Comparison of ENCODE assay signal across 15 cellular contexts in the genomic region with DNA sequence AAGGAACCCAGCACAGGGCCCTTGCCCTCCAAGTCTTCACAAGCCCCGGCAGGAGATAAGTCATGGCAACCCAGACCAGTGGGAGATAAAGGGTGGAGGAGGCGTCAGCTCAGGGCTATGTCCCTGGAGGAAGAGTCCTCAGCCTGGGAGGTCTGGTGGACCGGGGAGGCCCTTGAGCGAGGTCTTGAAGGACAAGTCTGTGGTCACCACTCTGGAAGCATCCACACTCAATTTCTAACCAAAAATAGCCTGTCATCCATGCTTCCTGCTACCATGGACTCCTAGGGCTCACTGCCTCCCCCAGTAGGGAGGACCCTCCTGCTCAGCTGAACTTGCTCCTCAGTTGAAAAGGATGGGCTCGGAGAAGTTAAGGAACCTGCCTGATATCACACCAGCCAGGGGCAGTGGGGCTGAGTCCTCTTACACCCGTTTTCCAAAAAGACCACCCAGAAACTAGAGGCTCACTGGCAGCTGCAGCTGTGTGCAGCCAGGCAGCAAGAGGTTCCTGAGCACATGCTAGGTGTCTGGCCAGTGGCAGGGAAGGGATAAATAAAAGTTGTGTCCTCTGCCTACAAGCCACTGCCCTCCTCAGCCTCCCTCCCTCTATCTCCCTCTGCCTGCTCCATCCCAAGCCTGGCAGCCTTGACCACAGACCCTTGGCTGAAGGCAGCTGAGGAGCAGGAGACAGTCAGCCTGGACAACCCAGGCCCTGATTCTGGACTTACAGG. TPM values are rescaled to one million over a fixed set of nuclear protein-coding genes. Genes with fewer than 3 reads are reported as not detected.
DNase-seq lines count a peak whose midpoint lies in the region; FAIRE-seq and TF ChIP-seq lines count a peak whose summit lies in the region.
"Had no signal": no experiment of that assay in that cellular context is flagged by ENCODE, and none has a peak within 500 bp of the region (broad histone marks: within the 10 kb centered on the region; RNA-seq: fewer than 3 reads in every experiment).

No MANE protein-coding gene starts in this region.

- no peaks in the 10 kb centered on the region for H3K79me1 ChIP-seq in H1 (ENCODE audit: low read depth, low read length)

- H3K23me2 ChIP-seq in H1 (ENCODE audit: low read depth, low read length): peaks cover 7% of the 10 kb centered on the region; the same call in 1 of the 2 replicates

- H3K27ac ChIP-seq in left ventricle myocardium inferior (replicated peaks): peak overlapping the region; percentile 94
- no peak overlapping the region for H3K27ac ChIP-seq in H1 (ENCODE audit: low read depth, low read length)
- no peak overlapping the region for H3K27ac ChIP-seq in GM23248
- H3K27ac ChIP-seq in caudate nucleus (ENCODE audit: low read depth, low read length): no peak overlapping the region
- H3K27ac ChIP-seq: KMS-11 had no signal

- no peak overlapping the region for H4K91ac ChIP-seq in H1 (replicated peaks; ENCODE audit: insufficient read length, low read length)

- H4K5ac ChIP-seq in H1 (ENCODE audit: insufficient read length, low read depth, low read length): no peak overlapping the region

- H3K9me3 ChIP-seq in left ventricle myocardium inferior (replicated peaks) (no peaks in the 10 kb centered on the region), H1 (ENCODE audit: insufficient read depth in 2 of 2, low read depth in 1 of 2, low read length in 1 of 2) (no peaks in the 10 kb centered on the region), GM23248 (ENCODE audit: low read depth) (no peaks in the 10 kb centered on the region)
- H3K9me3 ChIP-seq: adrenal gland had no signal

- TF ChIP-seq POLR2A in H1 (IDR thresholded peaks at IDR 0.05; ENCODE audit: control extremely low read depth in 1 of 2, low read depth in 2 of 2, low read length in 2 of 2): no peak

- peak overlapping the region; percentile 81 to 98 (median 92) for H3K27ac Mint-ChIP-seq in nephron
- H3K27ac Mint-ChIP-seq in type B pancreatic cell: no peak overlapping the region
- no peak overlapping the region for H3K27ac Mint-ChIP-seq in activated CD4-positive, alpha-beta T cell treated with anti-CD3 and anti-CD28 coated beads, Interleukin-2, amount 10 ng/mL, durations not matched to agents 7 days and 5 days

- no peak overlapping the region for H3K9ac ChIP-seq in H1 (replicated peaks in 1 of 4; ENCODE audit: extremely low read depth in 1 of 4, low read depth in 3 of 4, low read length in 3 of 4)
- no peak overlapping the region for H3K9ac ChIP-seq in GM23248
- H3K9ac ChIP-seq: KMS-11 had no signal

- H2BK5ac ChIP-seq in H1 (ENCODE audit: low read depth, low read length): no peak overlapping the region

- H3K27me3 ChIP-seq in left ventricle myocardium inferior (ENCODE audit: low read depth) (peaks cover 10% of the 10 kb centered on the region), H1 (replicated peaks in 1 of 4; ENCODE audit: control insufficient read depth in 3 of 4, extremely low read depth in 1 of 4, insufficient read depth in 3 of 4, low read length in 3 of 4) (peaks cover 0 to 28% (median 19%) of the 10 kb centered on the region in 4 experiments; a peak in 6 of 7 replicates), GM23248 (replicated peaks; ENCODE audit: insufficient read depth) (no peaks in the 10 kb centered on the region)
- H3K27me3 ChIP-seq: adrenal gland had no signal

- H3K18ac ChIP-seq in H1 (ENCODE audit: extremely low read depth, low read length): no peak overlapping the region

- H3K79me2 ChIP-seq in H1 (ENCODE audit: control insufficient read depth in 1 of 2, insufficient read depth in 2 of 2, low read length in 2 of 2) (no peaks in the 10 kb centered on the region), GM23248 (ENCODE audit: insufficient read depth) (no peaks in the 10 kb centered on the region)

- H3K36me3 ChIP-seq in left ventricle myocardium inferior (no peaks in the 10 kb centered on the region), H1 (ENCODE audit: control insufficient read depth in 2 of 4, insufficient read depth in 4 of 4, low read length in 3 of 4) (no peaks in the 10 kb centered on the region), GM23248 (ENCODE audit: low read depth) (no peaks in the 10 kb centered on the region)
- H3K36me3 ChIP-seq: adrenal gland had no signal

- H3K56ac ChIP-seq in H1 (replicated peaks; ENCODE audit: insufficient read length, low read depth, low read length): no peak overlapping the region

- DNase-seq in left ventricle myocardium inferior (no peak), cardiac septum (ENCODE audit: low spot score) (no peak), H1 (ENCODE audit: low read depth in 1 of 2, low spot score in 2 of 2) (peak in 1 of 2 experiments; percentile 36), type B pancreatic cell (ENCODE audit: extremely low spot score, unreplicated experiment) (peak; percentile 56), GM23248 (no peak), caudate nucleus (lab: John Stamatoyannopoulos, UW) (no peak)
- DNase-seq in activated CD4-positive, alpha-beta T cell treated with anti-CD3 and anti-CD28 coated beads, Interleukin-2, amount 10 ng/mL, durations not matched to agents 7 days and 5 days: no peak
- DNase-seq: activated CD8-positive, alpha-beta memory T cell treated with anti-CD3 and anti-CD28 coated beads, Interleukin-2, amount 50 U/mL, for 48 hours; DMS 273 treated with DMSO at 0.1 percent for 48 hours; naive B cell; NCI-H1694 treated with DMSO at 0.1 percent for 48 hours; SHP77 had no signal

- no peak overlapping the region for H4K8ac ChIP-seq in H1 (ENCODE audit: extremely low read depth, insufficient read depth, low read length)

- no peak for TF ChIP-seq CTCF in left ventricle myocardium inferior (IDR thresholded peaks at IDR 0.05; ENCODE audit: borderline replicate concordance)
- TF ChIP-seq CTCF in H1 (IDR thresholded peaks at IDR 0.05; ENCODE audit: control extremely low read depth in 1 of 3, insufficient read depth in 1 of 3, low read depth in 1 of 3, low read length in 3 of 3): no peak
- no peak for TF ChIP-seq CTCF in nephron (IDR thresholded peaks at IDR 0.05; ENCODE audit: unreplicated experiment in 3 of 3)
- no peak for TF ChIP-seq CTCF in type B pancreatic cell (conservative IDR thresholded peaks at IDR 0.05)

- no peak overlapping the region for H2BK20ac ChIP-seq in H1 (ENCODE audit: low read length)

- H4K20me1 ChIP-seq in H1 (replicated peaks in 1 of 2; ENCODE audit: control insufficient read depth in 1 of 2, insufficient read depth in 2 of 2, low read length in 2 of 2): no peaks in the 10 kb centered on the region
- no peaks in the 10 kb centered on the region for H4K20me1 ChIP-seq in GM23248 (ENCODE audit: insufficient read depth)

- peaks cover 11% of the 10 kb centered on the region for H3K27me3 Mint-ChIP-seq in nephron (ENCODE audit: low read depth)
- peaks cover 33% of the 10 kb centered on the region for H3K27me3 Mint-ChIP-seq in type B pancreatic cell
- peaks cover 40% of the 10 kb centered on the region for H3K27me3 Mint-ChIP-seq in activated CD4-positive, alpha-beta T cell treated with anti-CD3 and anti-CD28 coated beads, Interleukin-2, amount 10 ng/mL, durations not matched to agents 7 days and 5 days

- H3K4ac ChIP-seq in H1 (replicated peaks; ENCODE audit: insufficient read length, low read depth, low read length): no peak overlapping the region

- in situ Hi-C loops in GM23248 (cut with MboI): no loop called here

- H3K9me3 Mint-ChIP-seq in nephron: no peaks in the 10 kb centered on the region
- H3K9me3 Mint-ChIP-seq in type B pancreatic cell: no peaks in the 10 kb centered on the region
- H3K9me3 Mint-ChIP-seq in activated CD4-positive, alpha-beta T cell treated with anti-CD3 and anti-CD28 coated beads, Interleukin-2, amount 10 ng/mL, durations not matched to agents 7 days and 5 days: no peaks in the 10 kb centered on the region
- H3K9me3 Mint-ChIP-seq: naive B cell had no signal

- CTCF ChIA-PET in H1 (lab: Charles Lee; ENCODE audit: partially characterized antibody): interaction anchor here (0.7 to 9.2 kb wide), 7 partner anchors 10 to 163 kb away, joined by 3 to 225 read pairs (median 7); no protein-coding TSS in a partner anchor
- CTCF ChIA-PET in activated CD4-positive, alpha-beta T cell treated with anti-CD3 and anti-CD28 coated beads, Interleukin-2, amount 10 ng/mL, durations not matched to agents 7 days and 5 days (lab: Charles Lee): interaction anchor here (0.6 to 1.8 kb wide), 5 partner anchors 10 to 41 kb away, joined by 3 to 7 read pairs (median 3); no protein-coding TSS in a partner anchor

- H3K4me3 Mint-ChIP-seq in nephron: peak overlapping the region; percentile 85 to 93 (median 93)
- H3K4me3 Mint-ChIP-seq in type B pancreatic cell: peak overlapping the region; percentile 92
- no peak overlapping the region for H3K4me3 Mint-ChIP-seq in activated CD4-positive, alpha-beta T cell treated with anti-CD3 and anti-CD28 coated beads, Interleukin-2, amount 10 ng/mL, durations not matched to agents 7 days and 5 days

- H2AK5ac ChIP-seq in H1 (ENCODE audit: low read depth, low read length): no peak overlapping the region

- H2BK12ac ChIP-seq in H1 (ENCODE audit: low read depth, low read length): 0 out of 2 replicates have a peak overlapping the region, but pooled peaks have one; percentile 68

- no peak overlapping the region for H3K4me2 ChIP-seq in H1 (ENCODE audit: insufficient read depth in 1 of 2, low read depth in 2 of 2, low read length in 2 of 2)
- H3K4me2 ChIP-seq in GM23248 (ENCODE audit: unreplicated experiment): no peak overlapping the region
- H3K4me2 ChIP-seq: KMS-11 had no signal

- H2AFZ ChIP-seq in H1 (ENCODE audit: low read length) (no peak overlapping the region), GM23248 (no peak overlapping the region)

- peaks cover 68% of the 10 kb centered on the region for H3K4me1 Mint-ChIP-seq in nephron
- H3K4me1 Mint-ChIP-seq in type B pancreatic cell (ENCODE audit: unreplicated experiment): peaks cover 44% of the 10 kb centered on the region
- H3K4me1 Mint-ChIP-seq in activated CD4-positive, alpha-beta T cell treated with anti-CD3 and anti-CD28 coated beads, Interleukin-2, amount 10 ng/mL, durations not matched to agents 7 days and 5 days: peaks cover 9% of the 10 kb centered on the region

- peak overlapping the region; percentile 65; the same call in 1 of the 2 replicates for H2BK15ac ChIP-seq in H1 (ENCODE audit: low read length)

- H3K36me3 Mint-ChIP-seq in nephron (ENCODE audit: low read depth) (no peaks in the 10 kb centered on the region), type B pancreatic cell (no peaks in the 10 kb centered on the region)
- no peaks in the 10 kb centered on the region for H3K36me3 Mint-ChIP-seq in activated CD4-positive, alpha-beta T cell treated with anti-CD3 and anti-CD28 coated beads, Interleukin-2, amount 10 ng/mL, durations not matched to agents 7 days and 5 days (ENCODE audit: low read depth)

- POLR2A ChIA-PET in H1 (lab: Charles Lee; ENCODE audit: partially characterized antibody): interaction anchor here (1.5 to 1.9 kb wide), 2 partner anchors 12 to 44 kb away, joined by 5 read pairs; no protein-coding TSS in a partner anchor
- POLR2A ChIA-PET in activated CD4-positive, alpha-beta T cell treated with anti-CD3 and anti-CD28 coated beads, Interleukin-2, amount 10 ng/mL, durations not matched to agents 7 days and 5 days (lab: Charles Lee): interaction anchor here (0.7 kb wide), 1 partner anchor 74 kb away, joined by 3 read pairs; no protein-coding TSS in a partner anchor

- no peaks in the 10 kb centered on the region for H3K9me2 ChIP-seq in GM23248 (ENCODE audit: insufficient read depth)

- WGBS in H1 (ENCODE audit: extremely low coverage in 1 of 2, insufficient coverage in 1 of 2, insufficient read length in 1 of 2, insufficient replicate concordance in 2 of 2, low coverage in 1 of 2, low lambda C conversion rate in 2 of 2, missing lambda C conversion rate in 1 of 2), 2 experiments: 80% methylated on average over 6 of the region's 6 CpGs; no CpG with 5 or more reads in 1 of the 2 experiments
- 39% methylated on average over 6 of the region's 6 CpGs for WGBS in GM23248 (ENCODE audit: low coverage in 1 of 2, low lambda C conversion rate in 2 of 2, missing lambda C conversion rate in 2 of 2), 2 experiments

- TF ChIP-seq EP300 in H1 (IDR thresholded peaks at IDR 0.05; ENCODE audit: borderline replicate concordance in 1 of 2, low read depth in 2 of 2, low read length in 2 of 2): no peak

- no peak overlapping the region for H2BK120ac ChIP-seq in H1 (replicated peaks; ENCODE audit: low read depth, low read length)

- no peak for FAIRE-seq in H1 (lab: Jason Lieb, UNC)

- no peaks in the 10 kb centered on the region for H3F3A ChIP-seq in GM23248 (ENCODE audit: insufficient read depth)

- H3K4me3 ChIP-seq in left ventricle myocardium inferior (no peak overlapping the region), H1 (ENCODE audit: extremely low read depth in 1 of 4, insufficient read depth in 2 of 4, low read depth in 3 of 4, low read length in 4 of 4) (no peak overlapping the region), GM23248 (no peak overlapping the region)
- H3K4me3 ChIP-seq: adrenal gland had no signal

- no peak for TF ChIP-seq RAD21 in H1 (IDR thresholded peaks at IDR 0.05 in 1 of 2, conservative IDR thresholded peaks at IDR 0.05 in 1 of 2; ENCODE audit: low read depth in 2 of 2, low read length in 2 of 2)

- intact Hi-C loops in left ventricle myocardium inferior (cut with micrococcal nuclease): no loop called here
- intact Hi-C loops in cardiac septum (cut with DNase I): no loop called here

- no peak overlapping the region for H3K23ac ChIP-seq in H1 (ENCODE audit: insufficient read length)

- H3K4me1 ChIP-seq in left ventricle myocardium inferior (peaks cover 73% of the 10 kb centered on the region), H1 (replicated peaks in 1 of 4; ENCODE audit: control insufficient read depth in 3 of 4, insufficient read depth in 4 of 4, low read length in 3 of 4) (peaks cover 6 to 29% (median 15%) of the 10 kb centered on the region in 4 experiments), GM23248 (ENCODE audit: insufficient read depth) (peaks cover 18% of the 10 kb centered on the region)

- H3K14ac ChIP-seq in H1 (ENCODE audit: insufficient read length): no peak overlapping the region

RNA-seq across cellular contexts. Expression of a gene that starts 1.9 kb away (rescaled TPM):
- total RNA-seq in left ventricle myocardium inferior (9.5 TPM), cardiac septum (9.4 TPM), type B pancreatic cell (ENCODE audit: low replicate concordance) (2.1 and 16.6 TPM in 2 replicates)
- 5.7 and 6.8 TPM in 2 replicates for total RNA-seq in H1 (2021; fragmentation: NEBNext Ultra II Directional; extraction: Animal tissue kit (Norgen Biotek cat#: 25700))
- polyA plus RNA-seq in H1 (2011; rRNA removed) (7.9 and 10.8 TPM in 2 replicates), GM23248 (2016; fragmentation: Nextera tagmentation; extraction: Ambion mirVana) (2.8 and 3.3 TPM in 2 replicates)
- polyA plus RNA-seq in H1 (2011; cell fraction: cytosol; rRNA removed): 7.0 TPM
- 9.4 TPM for polyA plus RNA-seq in H1 (2011; cell fraction: nucleus; rRNA removed)
- polyA plus RNA-seq in H1 (2012, experiment 1 of 2): 5.8 to 13.8 TPM (median 7.0 TPM) in 4 replicates
- polyA plus RNA-seq in H1 (2012, experiment 2 of 2): 62.0 TPM
- polyA plus RNA-seq in H1 (2013, experiment 1 of 2): 4.5 TPM
- 6.3 TPM for polyA plus RNA-seq in H1 (2013, experiment 2 of 2)
- 3.0 and 3.2 TPM in 2 replicates for polyA minus RNA-seq in H1 (2011; rRNA and poly(A)+ RNA removed)
- 6.1 TPM for polyA minus RNA-seq in H1 (2011; cell fraction: cytosol; rRNA and poly(A)+ RNA removed)
- 4.5 TPM for polyA minus RNA-seq in H1 (2011; cell fraction: nucleus; rRNA and poly(A)+ RNA removed)
- 6.6 and 7.5 TPM in 2 replicates for total RNA-seq in GM23248 (2014; rRNA removed; shearing (Covaris generic))
- total RNA-seq in activated CD4-positive, alpha-beta T cell treated with anti-CD3 and anti-CD28 coated beads, Interleukin-2, amount 10 ng/mL, durations not matched to agents 7 days and 5 days: not detected

RNA-seq across cellular contexts. Expression of a gene that starts 27.9 kb away (rescaled TPM):
- total RNA-seq in left ventricle myocardium inferior (65.5 TPM), cardiac septum (126 TPM), type B pancreatic cell (ENCODE audit: low replicate concordance) (4.4 and 10.0 TPM in 2 replicates)
- total RNA-seq in H1 (2021; fragmentation: NEBNext Ultra II Directional; extraction: Animal tissue kit (Norgen Biotek cat#: 25700)): 40.2 and 43.8 TPM in 2 replicates
- polyA plus RNA-seq in H1 (2011; rRNA removed) (76.3 and 113 TPM in 2 replicates), GM23248 (2016; fragmentation: Nextera tagmentation; extraction: Ambion mirVana) (124 and 135 TPM in 2 replicates)
- 75.7 TPM for polyA plus RNA-seq in H1 (2011; cell fraction: cytosol; rRNA removed)
- 349 TPM for polyA plus RNA-seq in H1 (2011; cell fraction: nucleus; rRNA removed)
- polyA plus RNA-seq in H1 (2012, experiment 1 of 2): 35.5 to 56.1 TPM (median 47.0 TPM) in 4 replicates
- 45.1 TPM for polyA plus RNA-seq in H1 (2012, experiment 2 of 2)
- polyA plus RNA-seq in H1 (2013, experiment 1 of 2): 69.5 TPM
- polyA plus RNA-seq in H1 (2013, experiment 2 of 2): 71.8 TPM
- polyA minus RNA-seq in H1 (2011; rRNA and poly(A)+ RNA removed): 31.1 and 40.9 TPM in 2 replicates
- 34.5 TPM for polyA minus RNA-seq in H1 (2011; cell fraction: cytosol; rRNA and poly(A)+ RNA removed)
- 39.8 TPM for polyA minus RNA-seq in H1 (2011; cell fraction: nucleus; rRNA and poly(A)+ RNA removed)
- total RNA-seq in GM23248 (2014; rRNA removed; shearing (Covaris generic)): 203 and 272 TPM in 2 replicates
- total RNA-seq in activated CD4-positive, alpha-beta T cell treated with anti-CD3 and anti-CD28 coated beads, Interleukin-2, amount 10 ng/mL, durations not matched to agents 7 days and 5 days: 1 to 10 TPM; 2.9 to 3.7 TPM

RNA-seq across cellular contexts. Expression of a gene that starts 30.9 kb away (rescaled TPM):
- total RNA-seq in left ventricle myocardium inferior (0.58 TPM), cardiac septum (1.1 TPM), type B pancreatic cell (ENCODE audit: low replicate concordance) (0.14 and 0.31 TPM in 2 replicates)
- total RNA-seq in H1 (2021; fragmentation: NEBNext Ultra II Directional; extraction: Animal tissue kit (Norgen Biotek cat#: 25700)): 0.22 and 0.23 TPM in 2 replicates
- polyA plus RNA-seq in H1 (2011; rRNA removed) (0.62 and 1.4 TPM in 2 replicates), GM23248 (2016; fragmentation: Nextera tagmentation; extraction: Ambion mirVana) (3.1 and 3.9 TPM in 2 replicates)
- 1.7 TPM for polyA plus RNA-seq in H1 (2011; cell fraction: cytosol; rRNA removed)
- 3.9 TPM for polyA plus RNA-seq in H1 (2011; cell fraction: nucleus; rRNA removed)
- polyA plus RNA-seq in H1 (2012, experiment 1 of 2): 0.43 to 0.91 TPM (median 0.72 TPM) in 4 replicates
- 1.0 TPM for polyA plus RNA-seq in H1 (2012, experiment 2 of 2)
- 0.08 TPM for polyA plus RNA-seq in H1 (2013, experiment 1 of 2)
- 0.09 TPM for polyA plus RNA-seq in H1 (2013, experiment 2 of 2)
- polyA minus RNA-seq in H1 (2011; rRNA and poly(A)+ RNA removed): 0.95 and 1.1 TPM in 2 replicates
- polyA minus RNA-seq in H1 (2011; cell fraction: cytosol; rRNA and poly(A)+ RNA removed): 0.81 TPM
- 2.9 TPM for polyA minus RNA-seq in H1 (2011; cell fraction: nucleus; rRNA and poly(A)+ RNA removed)
- 4.7 and 5.1 TPM in 2 replicates for total RNA-seq in GM23248 (2014; rRNA removed; shearing (Covaris generic))
- total RNA-seq in activated CD4-positive, alpha-beta T cell treated with anti-CD3 and anti-CD28 coated beads, Interleukin-2, amount 10 ng/mL, durations not matched to agents 7 days and 5 days: not detected

RNA-seq across cellular contexts. Expression of a gene that starts 48.2 kb away (rescaled TPM):
- 2,346 TPM for total RNA-seq in left ventricle myocardium inferior
- 3,174 TPM for total RNA-seq in cardiac septum
- total RNA-seq in H1 (2021; fragmentation: NEBNext Ultra II Directional; extraction: Animal tissue kit (Norgen Biotek cat#: 25700)): 1,461 and 1,535 TPM in 2 replicates
- polyA plus RNA-seq in H1 (2011; rRNA removed): 895 and 1,153 TPM in 2 replicates
- polyA plus RNA-seq in H1 (2011; cell fraction: cytosol; rRNA removed): 859 TPM
- polyA plus RNA-seq in H1 (2011; cell fraction: nucleus; rRNA removed): 858 TPM
- 2,371 to 2,868 TPM (median 2,459 TPM) in 4 replicates for polyA plus RNA-seq in H1 (2012, experiment 1 of 2)
- polyA plus RNA-seq in H1 (2012, experiment 2 of 2): 3,437 TPM
- polyA plus RNA-seq in H1 (2013, experiment 1 of 2): 1,345 TPM
- 1,427 TPM for polyA plus RNA-seq in H1 (2013, experiment 2 of 2)
- polyA minus RNA-seq in H1 (2011; rRNA and poly(A)+ RNA removed): 388 and 391 TPM in 2 replicates
- polyA minus RNA-seq in H1 (2011; cell fraction: cytosol; rRNA and poly(A)+ RNA removed): 705 TPM
- polyA minus RNA-seq in H1 (2011; cell fraction: nucleus; rRNA and poly(A)+ RNA removed): 403 TPM
- 1,346 and 2,108 TPM in 2 replicates for total RNA-seq in type B pancreatic cell (ENCODE audit: low replicate concordance)
- total RNA-seq in GM23248 (2014; rRNA removed; shearing (Covaris generic)): 393 and 473 TPM in 2 replicates
- 10,305 and 10,611 TPM in 2 replicates for polyA plus RNA-seq in GM23248 (2016; fragmentation: Nextera tagmentation; extraction: Ambion mirVana)
- total RNA-seq in activated CD4-positive, alpha-beta T cell treated with anti-CD3 and anti-CD28 coated beads, Interleukin-2, amount 10 ng/mL, durations not matched to agents 7 days and 5 days: 100 to 1,000 TPM; 751 to 840 TPM

Comparison
In these comparisons a context has a peak if more than half of its experiments do, and no peak if none do; other contexts are left out.
1. H3K27ac Mint-ChIP-seq: peak in nephron (3 of 3); none in type B pancreatic cell (single experiment) and activated CD4-positive, alpha-beta T cell treated with anti-CD3 and anti-CD28 coated beads, Interleukin-2, amount 10 ng/mL, durations not matched to agents 7 days and 5 days (single experiment).